1 cellular context compared by ENCODE assay signal in genomic region chr10:132585732-132586722, GRCh38.
A peak's percentile ranks its signal among the peaks of the same experiment; 100 is the strongest.
TF ChIP-seq lines count a peak whose summit lies in the region.

No MANE protein-coding gene starts in this region.

TF ChIP-seq in HepG2, 621 proteins besides CTCF, POLR2A, EP300 and RAD21:
- TF ChIP-seq FOXM1 (CRISPR knock-in tag; IDR thresholded peaks at IDR 0.05) = no peak
- TF ChIP-seq YY1 (IDR thresholded peaks at IDR 0.05; ENCODE audit: insufficient read depth, insufficient replicate concordance, low read depth, low read length) = no peak
- TF ChIP-seq ZNF687 (CRISPR knock-in tag; IDR thresholded peaks at IDR 0.05) = peak; percentile 11; the same call in 1 of the 2 replicates
- TF ChIP-seq HNRNPLL (IDR thresholded peaks at IDR 0.05; ENCODE audit: low read depth, low read length, poor library complexity, severe bottlenecking) = peak; percentile 20
- TF ChIP-seq ZSCAN5A (CRISPR knock-in tag; IDR thresholded peaks at IDR 0.05; ENCODE audit: borderline replicate concordance) = no peak
- TF ChIP-seq ZBTB3 (CRISPR knock-in tag; IDR thresholded peaks at IDR 0.05; ENCODE audit: borderline replicate concordance, low read depth) = no peak
- no peak for TF ChIP-seq ZNF761 (CRISPR knock-in tag; conservative IDR thresholded peaks at IDR 0.05)
- no peak for TF ChIP-seq MAFK (conservative IDR thresholded peaks at IDR 0.05 in 1 of 2, IDR thresholded peaks at IDR 0.05 in 1 of 2; ENCODE audit: low read length in 2 of 2)
- no peak for TF ChIP-seq FUBP1 (CRISPR knock-in tag; IDR thresholded peaks at IDR 0.05; ENCODE audit: borderline replicate concordance)
- TF ChIP-seq THAP7 (CRISPR knock-in tag; IDR thresholded peaks at IDR 0.05) = no peak
- TF ChIP-seq NFIC (IDR thresholded peaks at IDR 0.05; ENCODE audit: low read length) = no peak
- TF ChIP-seq NONO (IDR thresholded peaks at IDR 0.05) = no peak
- TF ChIP-seq NONO (CRISPR knock-in tag; conservative IDR thresholded peaks at IDR 0.05) = no peak
- no peak for TF ChIP-seq ZKSCAN1 (IDR thresholded peaks at IDR 0.05; ENCODE audit: low read length)
- TF ChIP-seq ZGPAT (CRISPR knock-in tag; IDR thresholded peaks at IDR 0.05) = no peak
- TF ChIP-seq ATF1 (CRISPR knock-in tag; IDR thresholded peaks at IDR 0.05) = no peak
- TF ChIP-seq KMT2B (CRISPR knock-in tag; IDR thresholded peaks at IDR 0.05) = no peak
- TF ChIP-seq LCORL (IDR thresholded peaks at IDR 0.05) = no peak
- no peak for TF ChIP-seq LCORL (CRISPR knock-in tag; IDR thresholded peaks at IDR 0.05)
- TF ChIP-seq ZKSCAN5 (CRISPR knock-in tag; IDR thresholded peaks at IDR 0.05) = no peak
TF ChIP-seq in HepG2: peak in this region for 2.
